1 cellular context compared by ENCODE assay signal in the genomic region with DNA sequence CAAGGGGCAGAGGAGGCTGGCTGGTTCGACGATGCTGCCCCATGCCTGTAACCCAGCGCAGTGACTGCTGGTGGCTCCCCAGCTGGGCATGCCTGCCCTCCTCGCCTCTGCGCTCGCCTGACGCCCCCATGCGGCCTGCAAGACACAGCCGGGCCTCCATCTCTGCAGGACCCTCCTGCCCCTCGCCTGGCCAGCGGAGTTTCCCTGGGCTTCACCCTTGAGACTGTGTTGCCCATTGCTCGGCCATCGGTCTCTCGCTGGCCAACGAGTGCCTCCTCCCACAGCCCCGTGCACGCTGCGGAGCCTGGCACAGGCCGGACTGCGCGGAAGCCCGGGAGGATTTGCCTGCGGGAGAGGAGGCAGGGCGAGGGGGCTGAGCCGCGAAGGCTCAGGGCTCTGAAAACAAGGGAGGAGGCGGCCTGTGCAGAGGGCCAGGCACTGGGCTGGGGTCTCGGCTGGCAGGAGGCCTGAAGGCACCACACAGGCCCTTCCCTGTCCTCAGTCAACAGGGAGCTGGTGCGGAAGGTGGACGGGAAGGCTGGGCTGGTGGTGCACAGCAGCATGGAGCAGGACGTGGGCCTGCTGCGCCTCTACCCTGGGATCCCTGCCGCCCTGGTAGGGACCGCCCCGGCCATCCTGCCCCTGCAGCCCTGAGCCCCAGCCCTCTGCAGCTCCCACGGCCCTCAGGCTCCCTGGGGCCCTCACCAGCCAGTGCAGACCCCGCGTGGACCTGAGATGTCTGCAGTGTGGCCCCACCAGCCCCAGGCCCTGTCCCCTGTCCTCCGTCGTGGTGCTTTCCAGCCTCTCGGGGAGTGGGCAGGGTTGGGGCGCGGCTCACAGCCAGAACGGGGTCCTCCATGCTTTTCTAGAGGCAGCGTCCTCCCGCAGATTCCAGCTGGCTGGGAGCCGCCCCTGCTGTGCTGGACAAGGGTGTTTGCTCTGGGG.
TF ChIP-seq lines count a peak whose summit lies in the region.

No MANE protein-coding gene starts in this region.

TF ChIP-seq in GM23338, 12 proteins besides CTCF, POLR2A, EP300 and RAD21:
- TF ChIP-seq, protein P1, sequence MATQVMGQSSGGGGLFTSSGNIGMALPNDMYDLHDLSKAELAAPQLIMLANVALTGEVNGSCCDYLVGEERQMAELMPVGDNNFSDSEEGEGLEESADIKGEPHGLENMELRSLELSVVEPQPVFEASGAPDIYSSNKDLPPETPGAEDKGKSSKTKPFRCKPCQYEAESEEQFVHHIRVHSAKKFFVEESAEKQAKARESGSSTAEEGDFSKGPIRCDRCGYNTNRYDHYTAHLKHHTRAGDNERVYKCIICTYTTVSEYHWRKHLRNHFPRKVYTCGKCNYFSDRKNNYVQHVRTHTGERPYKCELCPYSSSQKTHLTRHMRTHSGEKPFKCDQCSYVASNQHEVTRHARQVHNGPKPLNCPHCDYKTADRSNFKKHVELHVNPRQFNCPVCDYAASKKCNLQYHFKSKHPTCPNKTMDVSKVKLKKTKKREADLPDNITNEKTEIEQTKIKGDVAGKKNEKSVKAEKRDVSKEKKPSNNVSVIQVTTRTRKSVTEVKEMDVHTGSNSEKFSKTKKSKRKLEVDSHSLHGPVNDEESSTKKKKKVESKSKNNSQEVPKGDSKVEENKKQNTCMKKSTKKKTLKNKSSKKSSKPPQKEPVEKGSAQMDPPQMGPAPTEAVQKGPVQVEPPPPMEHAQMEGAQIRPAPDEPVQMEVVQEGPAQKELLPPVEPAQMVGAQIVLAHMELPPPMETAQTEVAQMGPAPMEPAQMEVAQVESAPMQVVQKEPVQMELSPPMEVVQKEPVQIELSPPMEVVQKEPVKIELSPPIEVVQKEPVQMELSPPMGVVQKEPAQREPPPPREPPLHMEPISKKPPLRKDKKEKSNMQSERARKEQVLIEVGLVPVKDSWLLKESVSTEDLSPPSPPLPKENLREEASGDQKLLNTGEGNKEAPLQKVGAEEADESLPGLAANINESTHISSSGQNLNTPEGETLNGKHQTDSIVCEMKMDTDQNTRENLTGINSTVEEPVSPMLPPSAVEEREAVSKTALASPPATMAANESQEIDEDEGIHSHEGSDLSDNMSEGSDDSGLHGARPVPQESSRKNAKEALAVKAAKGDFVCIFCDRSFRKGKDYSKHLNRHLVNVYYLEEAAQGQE (IDR thresholded peaks at IDR 0.05; ENCODE audit: unreplicated experiment), result no peak
- TF ChIP-seq ZNF114 (CRISPR knock-in tag; IDR thresholded peaks at IDR 0.05) (no peak), EZH2 (IDR thresholded peaks at IDR 0.05; ENCODE audit: low read depth, unreplicated experiment) (no peak), POLR2AphosphoS5 (IDR thresholded peaks at IDR 0.05; ENCODE audit: low read depth) (no peak)
